ENCODE assay signal across 11 cellular contexts in genomic region chr4:10095296-10095991, GRCh38. TPM values are rescaled to one million over a fixed set of nuclear protein-coding genes. Genes with fewer than 3 reads are reported as not detected.
DNase-seq lines count a peak whose midpoint lies in the region; ATAC-seq and TF ChIP-seq lines count a peak whose summit lies in the region.
"Had no signal": no experiment of that assay in that cellular context is flagged by ENCODE, and none has a peak within 500 bp of the region (broad histone marks: within the 10 kb centered on the region; RNA-seq: fewer than 3 reads in every experiment).

No MANE protein-coding gene starts in this region.

- TF ChIP-seq POLR2A in upper lobe of left lung (IDR thresholded peaks at IDR 0.05) = no peak

- H3K4me1 ChIP-seq in lower lobe of right lung (peaks cover 61% of the 10 kb centered on the region), upper lobe of left lung (peaks cover 57 to 67% (median 61%) of the 10 kb centered on the region in 4 donors)

- intact Hi-C loops in activated T-helper 1 cell treated with anti-CD3 and anti-CD28 coated beads, Interleukin-12 subunit alpha, Interleukin-12 subunit beta, Interleukin-2, Interleukin-4 antibody, amounts not matched to agents 30 ng/mL and 10 ng/mL and 1 ng/mL, durations not matched to agents 14 hours and 24 hours and 36 hours (cut with micrococcal nuclease) = loop anchor here (5.0 kb wide), 1 partner anchor 283 kb away; no protein-coding TSS in a partner anchor
- intact Hi-C loops in lower lobe of right lung (cut with DNase I) = no loop called here

- peak overlapping the region; percentile 35 for H3K27ac Mint-ChIP-seq in activated naive CD4-positive, alpha-beta T cell treated with anti-CD3 and anti-CD28 coated beads, Interleukin-2, amount 50 U/mL, for 24 hours
- peak overlapping the region; percentile 99 for H3K27ac Mint-ChIP-seq in activated T-helper 1 cell treated with anti-CD3 and anti-CD28 coated beads, Interleukin-12 subunit alpha, Interleukin-12 subunit beta, Interleukin-2, Interleukin-4 antibody, amounts not matched to agents 30 ng/mL and 10 ng/mL and 1 ng/mL, durations not matched to agents 14 hours and 24 hours and 36 hours
- H3K27ac Mint-ChIP-seq: H9 had no signal

- H3K4me3 ChIP-seq in lower lobe of right lung (no peak overlapping the region), upper lobe of left lung (no peak overlapping the region)

- peak in 1 of 2 donors; percentile 2 for ATAC-seq in lower lobe of right lung
- no peak for ATAC-seq in upper lobe of left lung (ENCODE audit: low FRiP score in 2 of 2)

- H3K9me3 Mint-ChIP-seq in activated naive CD4-positive, alpha-beta T cell treated with anti-CD3 and anti-CD28 coated beads, Interleukin-2, amount 50 U/mL, for 24 hours = no peaks in the 10 kb centered on the region
- H3K9me3 Mint-ChIP-seq in activated T-helper 1 cell treated with anti-CD3 and anti-CD28 coated beads, Interleukin-12 subunit alpha, Interleukin-12 subunit beta, Interleukin-2, Interleukin-4 antibody, amounts not matched to agents 30 ng/mL and 10 ng/mL and 1 ng/mL, durations not matched to agents 14 hours and 24 hours and 36 hours = no peaks in the 10 kb centered on the region
- H3K9me3 Mint-ChIP-seq: H9 had no signal

- WGBS in upper lobe of left lung, 2 donors = 79 to 98% methylated on average over 8 to 13 of the region's 13 CpGs

- no peaks in the 10 kb centered on the region for H3K27me3 Mint-ChIP-seq in activated naive CD4-positive, alpha-beta T cell treated with anti-CD3 and anti-CD28 coated beads, Interleukin-2, amount 50 U/mL, for 24 hours
- H3K27me3 Mint-ChIP-seq in activated T-helper 1 cell treated with anti-CD3 and anti-CD28 coated beads, Interleukin-12 subunit alpha, Interleukin-12 subunit beta, Interleukin-2, Interleukin-4 antibody, amounts not matched to agents 30 ng/mL and 10 ng/mL and 1 ng/mL, durations not matched to agents 14 hours and 24 hours and 36 hours (ENCODE audit: insufficient read depth) = no peaks in the 10 kb centered on the region

- peak overlapping the region; percentile 78 for H3K27ac ChIP-seq in lower lobe of right lung
- peak overlapping the region; percentile 62 to 84 (median 80) for H3K27ac ChIP-seq in upper lobe of left lung
- H3K27ac ChIP-seq: C4-2B had no signal

- H3K36me3 Mint-ChIP-seq in activated naive CD4-positive, alpha-beta T cell treated with anti-CD3 and anti-CD28 coated beads, Interleukin-2, amount 50 U/mL, for 24 hours = peaks cover 6% of the 10 kb centered on the region
- peaks cover 76% of the 10 kb centered on the region for H3K36me3 Mint-ChIP-seq in activated T-helper 1 cell treated with anti-CD3 and anti-CD28 coated beads, Interleukin-12 subunit alpha, Interleukin-12 subunit beta, Interleukin-2, Interleukin-4 antibody, amounts not matched to agents 30 ng/mL and 10 ng/mL and 1 ng/mL, durations not matched to agents 14 hours and 24 hours and 36 hours (ENCODE audit: low read depth)

- H3K36me3 ChIP-seq in lower lobe of right lung (peaks cover 93% of the 10 kb centered on the region), upper lobe of left lung (peaks cover 40 to 96% (median 79%) of the 10 kb centered on the region in 4 donors)

- TF ChIP-seq CTCF in lower lobe of right lung (IDR thresholded peaks at IDR 0.05) = no peak
- no peak for TF ChIP-seq CTCF in upper lobe of left lung (IDR thresholded peaks at IDR 0.05)

- TF ChIP-seq EP300 in upper lobe of left lung (IDR thresholded peaks at IDR 0.05) = no peak

- peak overlapping the region; percentile 26 for H3K4me3 Mint-ChIP-seq in activated naive CD4-positive, alpha-beta T cell treated with anti-CD3 and anti-CD28 coated beads, Interleukin-2, amount 50 U/mL, for 24 hours
- peak overlapping the region; percentile 62 for H3K4me3 Mint-ChIP-seq in activated T-helper 1 cell treated with anti-CD3 and anti-CD28 coated beads, Interleukin-12 subunit alpha, Interleukin-12 subunit beta, Interleukin-2, Interleukin-4 antibody, amounts not matched to agents 30 ng/mL and 10 ng/mL and 1 ng/mL, durations not matched to agents 14 hours and 24 hours and 36 hours
- H3K4me3 Mint-ChIP-seq: H9 had no signal

- no peak for DNase-seq in activated naive CD4-positive, alpha-beta T cell treated with Interleukin-2 at 50 U/mL for 16 hours
- no peak for DNase-seq in activated T-helper 1 cell treated with anti-CD3 and anti-CD28 coated beads, Interleukin-12 subunit alpha, Interleukin-12 subunit beta, Interleukin-2, Interleukin-4 antibody, amounts not matched to agents 30 ng/mL and 10 ng/mL and 1 ng/mL, durations not matched to agents 14 hours and 24 hours and 36 hours (ENCODE audit: low spot score)
- DNase-seq in lower lobe of right lung = no peak
- DNase-seq in upper lobe of left lung = no peak
- DNase-seq in GOT3 (lab: John Stamatoyannopoulos, UW) = no peak
- DNase-seq in RPMI8226 = no peak
- no peak for DNase-seq in middle frontal gyrus (ENCODE audit: extremely low spot score, low spot score)
- DNase-seq: H9, mesendoderm had no signal

- H3K4me1 Mint-ChIP-seq in activated naive CD4-positive, alpha-beta T cell treated with anti-CD3 and anti-CD28 coated beads, Interleukin-2, amount 50 U/mL, for 24 hours = peaks cover 88% of the 10 kb centered on the region
- H3K4me1 Mint-ChIP-seq in activated T-helper 1 cell treated with anti-CD3 and anti-CD28 coated beads, Interleukin-12 subunit alpha, Interleukin-12 subunit beta, Interleukin-2, Interleukin-4 antibody, amounts not matched to agents 30 ng/mL and 10 ng/mL and 1 ng/mL, durations not matched to agents 14 hours and 24 hours and 36 hours (ENCODE audit: low read depth) = peaks cover 90% of the 10 kb centered on the region

- H3K9me3 ChIP-seq in lower lobe of right lung (no peaks in the 10 kb centered on the region), upper lobe of left lung (no peaks in the 10 kb centered on the region)

- H3K27me3 ChIP-seq in lower lobe of right lung (ENCODE audit: low read depth) = no peaks in the 10 kb centered on the region
- no peaks in the 10 kb centered on the region for H3K27me3 ChIP-seq in upper lobe of left lung

RNA-seq across cellular contexts. Expression of gene WDR1, which starts 21.2 kb away (rescaled TPM):
- total RNA-seq in activated T-helper 1 cell treated with anti-CD3 and anti-CD28 coated beads, Interleukin-12 subunit alpha, Interleukin-12 subunit beta, Interleukin-2, Interleukin-4 antibody, amounts not matched to agents 30 ng/mL and 10 ng/mL and 1 ng/mL, durations not matched to agents 14 hours and 24 hours and 36 hours = 449 and 453 TPM in 2 replicates
- 233 TPM for total RNA-seq in lower lobe of right lung
- total RNA-seq in upper lobe of left lung = 100 to 1,000 TPM; 135 to 307 (median 183) TPM
